In genomic region chr12:54437697-54438096, GRCh38 we compare ENCODE assay signal across 25 cellular contexts. TPM values are rescaled to one million over a fixed set of nuclear protein-coding genes. Genes with fewer than 3 reads are reported as not detected.
DNase-seq lines count a peak whose midpoint lies in the region; ATAC-seq, FAIRE-seq and TF ChIP-seq lines count a peak whose summit lies in the region.
"Had no signal": no experiment of that assay in that cellular context is flagged by ENCODE, and none has a peak within 500 bp of the region (broad histone marks: within the 10 kb centered on the region; RNA-seq: fewer than 3 reads in every experiment).

No MANE protein-coding gene starts in this region.

- H3K27me3 ChIP-seq in mammary epithelial cell (ENCODE audit: insufficient read depth, low read length) (no peaks in the 10 kb centered on the region), RWPE2 (ENCODE audit: insufficient read depth, poor library complexity, severe bottlenecking) (no peaks in the 10 kb centered on the region), keratinocyte (ENCODE audit: control insufficient read depth, extremely low read depth, insufficient read depth, low read length) (no peaks in the 10 kb centered on the region)

- FAIRE-seq in keratinocyte (lab: Jason Lieb, UNC), result no peak
- FAIRE-seq: A549, GM12892, GM18507 had no signal

- H3K27me3 Mint-ChIP-seq in MCF 10A (ENCODE audit: insufficient read depth, unreplicated experiment), result no peaks in the 10 kb centered on the region

- H4K20me1 ChIP-seq in mammary epithelial cell (ENCODE audit: insufficient read depth, low read length) (no peaks in the 10 kb centered on the region), keratinocyte (ENCODE audit: control insufficient read depth, extremely low read depth, insufficient read depth, low read length) (no peaks in the 10 kb centered on the region)

- H3K4me1 ChIP-seq in mammary epithelial cell (ENCODE audit: insufficient read depth, low read length), result peaks cover 23% of the 10 kb centered on the region
- peaks cover 13% of the 10 kb centered on the region for H3K4me1 ChIP-seq in RWPE2 (ENCODE audit: insufficient read depth, poor library complexity, severe bottlenecking)
- H3K4me1 ChIP-seq in keratinocyte (ENCODE audit: control insufficient read depth, extremely low read depth, insufficient read depth, low read length), result peaks cover 32% of the 10 kb centered on the region

- H3K4me3 ChIP-seq in mammary epithelial cell (replicated peaks in 1 of 3; ENCODE audit: insufficient read depth in 1 of 3, low read depth in 2 of 3, low read length in 3 of 3) (no peak overlapping the region), RWPE2 (ENCODE audit: severe bottlenecking) (no peak overlapping the region), keratinocyte (ENCODE audit: control insufficient read depth in 2 of 3, extremely low read depth in 1 of 3, insufficient read depth in 2 of 3, low read depth in 1 of 3, low read length in 3 of 3) (no peak overlapping the region)
- H3K4me3 ChIP-seq: A549 had no signal

- no peak for TF ChIP-seq POLR2A in erythroblast (IDR thresholded peaks at IDR 0.05; ENCODE audit: low read length)

- no peaks in the 10 kb centered on the region for H3K36me3 ChIP-seq in mammary epithelial cell (ENCODE audit: insufficient read depth, low read length)
- H3K36me3 ChIP-seq in RWPE2 (ENCODE audit: low read depth), result no peaks in the 10 kb centered on the region
- no peaks in the 10 kb centered on the region for H3K36me3 ChIP-seq in keratinocyte (ENCODE audit: control insufficient read depth in 2 of 2, extremely low read depth in 1 of 2, insufficient read depth in 2 of 2, low read length in 2 of 2)

- no peak for ATAC-seq in RWPE2 (ENCODE audit: low read depth)
- ATAC-seq: A549, PC-3 had no signal

- H3K9ac ChIP-seq in mammary epithelial cell (ENCODE audit: insufficient read depth, low read length), result no peak overlapping the region
- H3K9ac ChIP-seq in keratinocyte (ENCODE audit: control insufficient read depth, extremely low read depth, insufficient read depth, low read length), result peak overlapping the region; percentile 45
- H3K9ac ChIP-seq: KMS-11 had no signal

- H3K36me3 Mint-ChIP-seq in MCF 10A (ENCODE audit: insufficient read depth, unreplicated experiment), result no peaks in the 10 kb centered on the region
- H3K36me3 Mint-ChIP-seq: CD4-positive, alpha-beta memory T cell had no signal

- no peaks in the 10 kb centered on the region for H3K9me1 ChIP-seq in keratinocyte (ENCODE audit: control insufficient read depth, extremely low read depth, insufficient read depth, low read length)

- CTCF ChIA-PET in mammary epithelial cell (lab: Charles Lee; ENCODE audit: low non-redundant PET), result interaction anchor here (0.6 to 0.8 kb wide), 3 partner anchors 26 to 429 kb away, joined by 3 to 9 read pairs (median 5); partner anchors contain the start of gene HOXC8
- CTCF ChIA-PET in MCF 10A (lab: Yijun Ruan, JAX), result interaction anchor here (0.6 to 33.3 kb wide), 11 partner anchors 9 to 136 kb away, joined by 3 to 982 read pairs (median 30); partner anchors contain the start of gene ITGA5

- H3K4me2 ChIP-seq in mammary epithelial cell (ENCODE audit: insufficient read depth, low read depth, low read length) (peak overlapping the region; percentile 26), keratinocyte (ENCODE audit: control insufficient read depth, extremely low read depth, insufficient read depth, low read depth, low read length) (peak overlapping the region; percentile 48)
- H3K4me2 ChIP-seq: A549, KMS-11 had no signal

- peaks cover 20% of the 10 kb centered on the region for H3K4me1 Mint-ChIP-seq in MCF 10A (ENCODE audit: insufficient read depth, unreplicated experiment)

- H3K27ac ChIP-seq in mammary epithelial cell (ENCODE audit: insufficient read depth, low read depth, low read length), result peak overlapping the region; percentile 55
- peak overlapping the region; percentile 45 for H3K27ac ChIP-seq in RWPE2 (ENCODE audit: poor library complexity, severe bottlenecking)
- peak overlapping the region; percentile 67 for H3K27ac ChIP-seq in keratinocyte (ENCODE audit: control insufficient read depth, insufficient read depth, low read length)
- H3K27ac ChIP-seq: A549, KMS-11 had no signal

- H3K4me3 Mint-ChIP-seq in MCF 10A (ENCODE audit: unreplicated experiment), result no peak overlapping the region
- H3K4me3 Mint-ChIP-seq: CD4-positive, alpha-beta memory T cell; HFFc6 had no signal

- no peaks in the 10 kb centered on the region for H3K9me3 Mint-ChIP-seq in MCF 10A (ENCODE audit: unreplicated experiment)
- H3K9me3 Mint-ChIP-seq: CD4-positive, alpha-beta memory T cell; HFFc6 had no signal

- no peaks in the 10 kb centered on the region for H3K9me3 ChIP-seq in mammary epithelial cell (replicated peaks; ENCODE audit: insufficient read depth, low read length)
- H3K9me3 ChIP-seq in RWPE2 (ENCODE audit: severe bottlenecking), result no peaks in the 10 kb centered on the region
- H3K9me3 ChIP-seq in keratinocyte (ENCODE audit: control insufficient read depth, low read depth, low read length), result no peaks in the 10 kb centered on the region
- H3K9me3 ChIP-seq: A549 had no signal

- in situ Hi-C loops in mammary epithelial cell (cut with MboI; ENCODE audit: low sequenced_read_pairs in 2 of 2), result loop anchor here in 1 of 2 donors (5.0 kb wide), 1 partner anchor 35 kb away; no protein-coding TSS in a partner anchor

- POLR2A ChIA-PET in MCF 10A (lab: Yijun Ruan, JAX), result interaction anchor here (0.7 to 5.0 kb wide), 4 partner anchors 20 to 39 kb away, joined by 3 to 52 read pairs (median 4); no protein-coding TSS in a partner anchor

- dilution Hi-C loops in mammary epithelial cell (cut with HindIII; ENCODE audit: low sequenced_read_pairs), result loop anchor here (5.0 kb wide), 1 partner anchor 45 kb away; no protein-coding TSS in a partner anchor
- dilution Hi-C loops in keratinocyte (cut with MboI; ENCODE audit: extremely low pct_ligation_motif_present, low sequenced_read_pairs), result no loop called here

- intact Hi-C loops in mammary epithelial cell (cut with micrococcal nuclease) (loop anchor here (2.0 kb wide), 1 partner anchor 217 kb away; no protein-coding TSS in a partner anchor), MCF 10A (cut with micrococcal nuclease) (no loop called here)

- H3K79me2 ChIP-seq in mammary epithelial cell (ENCODE audit: insufficient read depth, low read length) (no peaks in the 10 kb centered on the region), keratinocyte (ENCODE audit: control insufficient read depth, insufficient read depth, low read length) (no peaks in the 10 kb centered on the region)

- DNase-seq in mammary epithelial cell (no peak), MCF 10A (ENCODE audit: unreplicated experiment) (no peak), RWPE2 (ENCODE audit: low spot score) (no peak), keratinocyte (ENCODE audit: low read depth, low spot score) (no peak), COLO829 (ENCODE audit: low spot score) (no peak), erythroblast (lab: John Stamatoyannopoulos, UW) (no peak), Kasumi-1 (lab: John Stamatoyannopoulos, UW) (no peak)
- DNase-seq: Calu3; CD4-positive, alpha-beta memory T cell; EL; H7; HFFc6; NCI-H1436; NCI-H1930; NCI-H226; NCI-H524 treated with DMSO at 0.1 percent for 48 hours; RPMI8226 had no signal

- H2AFZ ChIP-seq in mammary epithelial cell (ENCODE audit: low read depth, low read length) (no peak overlapping the region), keratinocyte (ENCODE audit: control insufficient read depth, low read length) (no peak overlapping the region)

- TF ChIP-seq CTCF in mammary epithelial cell (conservative IDR thresholded peaks at IDR 0.05 in 1 of 2, IDR thresholded peaks at IDR 0.05 in 1 of 2; ENCODE audit: extremely low read depth in 1 of 2, insufficient read depth in 1 of 2, low read depth in 1 of 2, low read length in 2 of 2), result no peak
- no peak for TF ChIP-seq CTCF in MCF 10A (IDR thresholded peaks at IDR 0.05; ENCODE audit: unreplicated experiment)
- no peak for TF ChIP-seq CTCF in RWPE2 (IDR thresholded peaks at IDR 0.05; ENCODE audit: poor library complexity, severe bottlenecking)
- TF ChIP-seq CTCF in keratinocyte (optimal IDR thresholded peaks at IDR 0.05 in 1 of 3, IDR thresholded peaks at IDR 0.05 in 1 of 3, conservative IDR thresholded peaks at IDR 0.05 in 1 of 3; ENCODE audit: extremely low read depth in 1 of 3, insufficient read depth in 2 of 3, low read length in 3 of 3), result no peak

- no peak overlapping the region for H3K27ac Mint-ChIP-seq in MCF 10A (ENCODE audit: low read depth, unreplicated experiment)
- H3K27ac Mint-ChIP-seq: HFFc6 had no signal

- 94% methylated on average over 3 of the region's 3 CpGs for WGBS in mammary epithelial cell (ENCODE audit: low coverage, missing lambda C conversion rate)

- BruUV-seq in mammary epithelial cell (replicated peaks; lab: Mats Ljungman, UMichigan), result TSS peak; percentile 65
- BruUV-seq in MCF 10A (replicated peaks; lab: Mats Ljungman, UMichigan), result no TSS peak

RNA-seq across cellular contexts. Expression of gene ITGA5, which starts 18.6 kb away (rescaled TPM):
- total RNA-seq in mammary epithelial cell, result 100 to 1,000 TPM in 1 of 2 donors, 10 to 100 TPM in 1; 74.2 to 128 TPM
- 119 TPM for polyA plus RNA-seq in mammary epithelial cell
- 238 TPM for polyA minus RNA-seq in mammary epithelial cell
- 110 and 184 TPM in 2 replicates for total RNA-seq in MCF 10A (2022)
- 47.9 to 107 TPM (median 68.0 TPM) in 3 replicates for polyA plus RNA-seq in keratinocyte
- polyA plus RNA-seq in keratinocyte (2011; ENCODE audit: low read depth), result 14.5 TPM
- polyA plus RNA-seq in keratinocyte (2011; cell fraction: cytosol; rRNA removed), result 25.2 and 31.4 TPM in 2 replicates
- polyA plus RNA-seq in keratinocyte (2011; cell fraction: nucleus; rRNA removed), result 168 and 190 TPM in 2 replicates
- 38.3 and 109 TPM in 2 replicates for polyA plus RNA-seq in keratinocyte (2012; ENCODE audit: low replicate concordance)
- polyA minus RNA-seq in keratinocyte, result 127 to 228 TPM (median 141 TPM) in 3 replicates
- polyA minus RNA-seq in keratinocyte (2011; cell fraction: cytosol; rRNA and poly(A)+ RNA removed), result 88.1 TPM
- 246 and 280 TPM in 2 replicates for polyA minus RNA-seq in keratinocyte (2011; cell fraction: nucleus; rRNA and poly(A)+ RNA removed)

RNA-seq across cellular contexts. Expression of gene GTSF1, which starts 35.7 kb away (rescaled TPM):
- not detected for total RNA-seq in mammary epithelial cell
- not detected for polyA plus RNA-seq in mammary epithelial cell
- polyA minus RNA-seq in mammary epithelial cell, result not detected
- not detected in 2 replicates for total RNA-seq in MCF 10A (2022)
- polyA plus RNA-seq in keratinocyte, result 0.10 TPM in 1 of 3 replicates, not detected in the others
- not detected for polyA plus RNA-seq in keratinocyte (2011; ENCODE audit: low read depth)
- not detected in 2 replicates for polyA plus RNA-seq in keratinocyte (2011; cell fraction: cytosol; rRNA removed)
- polyA plus RNA-seq in keratinocyte (2011; cell fraction: nucleus; rRNA removed), result not detected in 2 replicates
- polyA plus RNA-seq in keratinocyte (2012; ENCODE audit: low replicate concordance), result not detected in 2 replicates
- not detected in 3 replicates for polyA minus RNA-seq in keratinocyte
- not detected for polyA minus RNA-seq in keratinocyte (2011; cell fraction: cytosol; rRNA and poly(A)+ RNA removed)
- polyA minus RNA-seq in keratinocyte (2011; cell fraction: nucleus; rRNA and poly(A)+ RNA removed), result not detected in 2 replicates
- total RNA-seq: HFFc6, M059J, PC-3 had no signal
- polyA plus RNA-seq: A549, BJ had no signal

RNA-seq across cellular contexts. Expression of gene ZNF385A, which starts 53.2 kb away (rescaled TPM):
- total RNA-seq in mammary epithelial cell, result 100 to 1,000 TPM in 1 of 2 donors, 10 to 100 TPM in 1; 16.0 to 102 TPM
- 11.7 TPM for polyA plus RNA-seq in mammary epithelial cell
- 124 TPM for polyA minus RNA-seq in mammary epithelial cell
- 8.3 and 9.0 TPM in 2 replicates for total RNA-seq in MCF 10A (2022)
- polyA plus RNA-seq in keratinocyte, result 11.4 to 20.1 TPM (median 13.3 TPM) in 3 replicates
- polyA plus RNA-seq in keratinocyte (2011; ENCODE audit: low read depth), result 64.8 TPM
- polyA plus RNA-seq in keratinocyte (2011; cell fraction: cytosol; rRNA removed), result 18.1 and 42.4 TPM in 2 replicates
- polyA plus RNA-seq in keratinocyte (2011; cell fraction: nucleus; rRNA removed), result 25.2 and 35.8 TPM in 2 replicates
- 77.0 and 80.7 TPM in 2 replicates for polyA plus RNA-seq in keratinocyte (2012; ENCODE audit: low replicate concordance)
- polyA minus RNA-seq in keratinocyte, result 16.2 to 88.2 TPM (median 23.5 TPM) in 3 replicates
- polyA minus RNA-seq in keratinocyte (2011; cell fraction: cytosol; rRNA and poly(A)+ RNA removed), result 58.1 TPM
- 26.4 and 36.5 TPM in 2 replicates for polyA minus RNA-seq in keratinocyte (2011; cell fraction: nucleus; rRNA and poly(A)+ RNA removed)
- polyA plus RNA-seq: CD4-positive, alpha-beta memory T cell had no signal

RNA-seq across cellular contexts. Expression of gene NCKAP1L, which starts 59.9 kb away (rescaled TPM):
- total RNA-seq in mammary epithelial cell (not detected), MCF 10A (2022) (not detected in 2 replicates)
- polyA plus RNA-seq in mammary epithelial cell (0.01 TPM), keratinocyte (0.03 TPM in 1 of 3 replicates, not detected in the others)
- polyA minus RNA-seq in mammary epithelial cell (not detected), keratinocyte (not detected in 3 replicates)
- polyA plus RNA-seq in keratinocyte (2011; ENCODE audit: low read depth), result 0.04 TPM
- not detected in 2 replicates for polyA plus RNA-seq in keratinocyte (2011; cell fraction: cytosol; rRNA removed)
- polyA plus RNA-seq in keratinocyte (2011; cell fraction: nucleus; rRNA removed), result not detected in 2 replicates
- polyA plus RNA-seq in keratinocyte (2012; ENCODE audit: low replicate concordance), result 0.11 TPM in 1 of 2 replicates, not detected in the other
- polyA minus RNA-seq in keratinocyte (2011; cell fraction: cytosol; rRNA and poly(A)+ RNA removed), result not detected
- not detected in 2 replicates for polyA minus RNA-seq in keratinocyte (2011; cell fraction: nucleus; rRNA and poly(A)+ RNA removed)
- total RNA-seq: Calu3, H7, HT1080, PC-3 had no signal
